ENCODE assay signal across 8 cellular contexts in genomic region chr4:143358923-143359694, GRCh38. TPM values are rescaled to one million over a fixed set of nuclear protein-coding genes. Genes with fewer than 3 reads are reported as not detected.
DNase-seq lines count a peak whose midpoint lies in the region; ATAC-seq, FAIRE-seq and TF ChIP-seq lines count a peak whose summit lies in the region.

No MANE protein-coding gene starts in this region.

- peak overlapping the region; percentile 94 for H3K27ac Mint-ChIP-seq in activated CD8-positive, alpha-beta T cell treated with anti-CD3 and anti-CD28 coated beads for 36 hours

- intact Hi-C loops in activated CD8-positive, alpha-beta T cell treated with anti-CD3 and anti-CD28 coated beads for 36 hours (cut with micrococcal nuclease) = loop anchor here (2.0 kb wide), 1 partner anchor 154 kb away; the partner anchor contains the start of gene SMARCA5
- intact Hi-C loops in heart left ventricle (cut with DNase I) = no loop called here

- peak overlapping the region in 11 of 12 donors; percentile 1 to 82 (median 37) for H3K27ac ChIP-seq in heart left ventricle

- H3K4me1 ChIP-seq in heart left ventricle = peaks cover 6 to 99% (median 84%) of the 10 kb centered on the region in 12 donors

- POLR2A ChIA-PET in activated CD8-positive, alpha-beta T cell treated with anti-CD3 and anti-CD28 coated beads for 36 hours (lab: Charles Lee) = no interaction called here

- H3K4me3 Mint-ChIP-seq in activated CD8-positive, alpha-beta T cell treated with anti-CD3 and anti-CD28 coated beads for 36 hours = peak overlapping the region; percentile 53

- DNase-seq in GM12892 (ENCODE audit: insufficient read length) = no peak
- DNase-seq in HTR-8/SVneo (ENCODE audit: insufficient read length, low spot score) = peak; percentile 44
- DNase-seq in activated CD8-positive, alpha-beta T cell treated with anti-CD3 and anti-CD28 coated beads for 36 hours = peak; percentile 74
- DNase-seq in heart left ventricle = peak in 1 of 5 donors; percentile 30
- peak; percentile 32 for DNase-seq in stimulated activated naive CD8-positive, alpha-beta T cell treated with anti-CD3 and anti-CD28 coated beads, Interleukin-15, Interleukin-2, amounts not matched to agents 100 U/mL and 50 U/mL, for 24 hours
- DNase-seq in globus pallidus (ENCODE audit: low spot score) = no peak
- no peak for DNase-seq in NCI-H345 (lab: John Stamatoyannopoulos, UW)

- H3K27me3 ChIP-seq in heart left ventricle = no peaks in the 10 kb centered on the region

- no peak for TF ChIP-seq POLR2A in GM12892 (IDR thresholded peaks at IDR 0.05; ENCODE audit: low read depth, low read length)
- no peak for TF ChIP-seq POLR2A in heart left ventricle (IDR thresholded peaks at IDR 0.05)

- peak; percentile 61 for FAIRE-seq in GM12892 (lab: Jason Lieb, UNC)
- peak; percentile 81 for FAIRE-seq in HTR-8/SVneo (lab: Jason Lieb, UNC)

- peaks cover 38% of the 10 kb centered on the region for H3K4me1 Mint-ChIP-seq in activated CD8-positive, alpha-beta T cell treated with anti-CD3 and anti-CD28 coated beads for 36 hours (ENCODE audit: low read depth)

- peaks cover 2% of the 10 kb centered on the region for H3K36me3 Mint-ChIP-seq in activated CD8-positive, alpha-beta T cell treated with anti-CD3 and anti-CD28 coated beads for 36 hours (ENCODE audit: low read depth)

- CTCF ChIA-PET in activated CD8-positive, alpha-beta T cell treated with anti-CD3 and anti-CD28 coated beads for 36 hours (lab: Charles Lee) = interaction anchor here (1.0 to 1.2 kb wide), 3 partner anchors 15 to 23 kb away, joined by 3 read pairs; no protein-coding TSS in a partner anchor

- no peaks in the 10 kb centered on the region for H3K36me3 ChIP-seq in heart left ventricle

- peak overlapping the region in 2 of 12 donors; percentile 4 for H3K4me3 ChIP-seq in heart left ventricle

- H3K9me3 ChIP-seq in heart left ventricle = no peaks in the 10 kb centered on the region

- no peaks in the 10 kb centered on the region for H3K27me3 Mint-ChIP-seq in activated CD8-positive, alpha-beta T cell treated with anti-CD3 and anti-CD28 coated beads for 36 hours

- H3K9me3 Mint-ChIP-seq in activated CD8-positive, alpha-beta T cell treated with anti-CD3 and anti-CD28 coated beads for 36 hours = peaks cover 5% of the 10 kb centered on the region

- peak; percentile 85 for ATAC-seq in GM21529 (IDR thresholded peaks at IDR 0.05; ENCODE audit: unreplicated experiment)
- ATAC-seq in activated CD8-positive, alpha-beta T cell treated with anti-CD3 and anti-CD28 coated beads for 36 hours = peak; percentile 94
- ATAC-seq in heart left ventricle = peak in 3 of 4 donors; percentile 27 to 55 (median 45)
- ATAC-seq in stimulated activated naive CD8-positive, alpha-beta T cell treated with anti-CD3 and anti-CD28 coated beads, Interleukin-15, Interleukin-2, amounts not matched to agents 100 U/mL and 50 U/mL, for 24 hours = peak; percentile 82

- no peak for TF ChIP-seq CTCF in activated CD8-positive, alpha-beta T cell treated with anti-CD3 and anti-CD28 coated beads for 36 hours (IDR thresholded peaks at IDR 0.05)
- TF ChIP-seq CTCF in heart left ventricle (IDR thresholded peaks at IDR 0.05) = no peak

- 6 to 9% (median 8%) methylated on average over 6 of the region's 6 CpGs for WGBS in heart left ventricle, 4 donors

RNA-seq across cellular contexts. Expression of gene GAB1, which starts 22.4 kb away (rescaled TPM):
- 1.8 TPM for polyA plus RNA-seq in GM12892 (2012; ENCODE audit: missing spikeins)
- total RNA-seq in activated CD8-positive, alpha-beta T cell treated with anti-CD3 and anti-CD28 coated beads for 36 hours = under 1 TPM; 0.20 to 0.34 TPM
- 100 to 1,000 TPM in 3 of 9 donors, 10 to 100 TPM in 6; 49.4 to 130 (median 80.6) TPM for total RNA-seq in heart left ventricle
- 10 to 100 TPM; 15.3 to 25.2 TPM for polyA plus RNA-seq in heart left ventricle

Comparison
In these comparisons a context has a peak if more than half of its experiments do, and no peak if none do; other contexts are left out.
1. DNase-seq: peak in HTR-8/SVneo (single experiment), activated CD8-positive, alpha-beta T cell treated with anti-CD3 and anti-CD28 coated beads for 36 hours (single experiment) and stimulated activated naive CD8-positive, alpha-beta T cell treated with anti-CD3 and anti-CD28 coated beads, Interleukin-15, Interleukin-2, amounts not matched to agents 100 U/mL and 50 U/mL, for 24 hours (single experiment); none in GM12892 (single experiment), globus pallidus (single experiment) and NCI-H345 (single experiment).
2. RNA of gene GAB1, which starts 22.4 kb away (total RNA-seq): 49.4 to 130 TPM in heart left ventricle; 0.20 to 0.34 TPM in activated CD8-positive, alpha-beta T cell treated with anti-CD3 and anti-CD28 coated beads for 36 hours; every median in the first group is over 10 times any median in the second.
3. Peak in every context shown above with its lines, with median percentiles within 50 percentile points of each other: ATAC-seq.